ENCODE assay signal across 18 cellular contexts in the genomic region with DNA sequence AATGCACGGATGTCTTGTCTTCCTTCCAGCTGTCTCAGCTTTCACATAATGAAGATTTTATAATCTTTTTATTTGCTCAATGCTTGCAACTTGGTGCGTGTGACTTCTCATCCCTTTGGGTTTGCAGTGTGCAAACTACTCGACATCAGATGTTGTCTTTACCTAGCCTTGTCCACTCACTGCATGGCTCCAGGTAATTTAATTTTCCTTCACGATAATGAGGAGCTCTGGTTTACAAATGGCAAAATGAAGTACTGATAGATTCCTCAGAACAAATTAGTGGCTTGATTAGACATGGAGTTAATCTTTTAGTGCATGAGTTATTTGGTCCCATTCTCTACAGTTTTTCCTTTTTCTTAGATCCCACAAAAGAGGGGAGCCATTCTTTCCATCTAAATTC.
A peak's percentile ranks its signal among the peaks of the same experiment; 100 is the strongest.
DNase-seq lines count a peak whose midpoint lies in the region; ATAC-seq and TF ChIP-seq lines count a peak whose summit lies in the region.
"Had no signal": no experiment of that assay in that cellular context is flagged by ENCODE, and none has a peak within 500 bp of the region (broad histone marks: within the 10 kb centered on the region; RNA-seq: fewer than 3 reads in every experiment).

No MANE protein-coding gene starts in this region.

- no peaks in the 10 kb centered on the region for H3K36me3 ChIP-seq in mesendoderm (ENCODE audit: control insufficient read depth, insufficient read depth, low read length)
- no peaks in the 10 kb centered on the region for H3K36me3 ChIP-seq in smooth muscle cell (ENCODE audit: low read depth)
- H3K36me3 ChIP-seq: BLaER1 had no signal

- no peak overlapping the region for H2BK20ac ChIP-seq in H9 (ENCODE audit: low read depth, low read length, poor library complexity, severe bottlenecking)

- H3K9me3 Mint-ChIP-seq in H9, result no peaks in the 10 kb centered on the region
- H3K9me3 Mint-ChIP-seq in natural killer cell treated with Interleukin-12 subunit alpha and Interleukin-12 subunit beta and Interleukin-15 and Interleukin-18, amount 100 ng/mL, for 72 hours, result no peaks in the 10 kb centered on the region
- H3K9me3 Mint-ChIP-seq: GM23338 had no signal

- H2BK120ac ChIP-seq in H9 (ENCODE audit: low read depth, low read length, poor library complexity, severe bottlenecking) (no peak overlapping the region), mesendoderm (ENCODE audit: low read depth, low read length) (no peak overlapping the region)

- H3K27me3 ChIP-seq in H9 (ENCODE audit: insufficient read depth, low read length) (no peaks in the 10 kb centered on the region; the same call in 1 of the 2 replicates), mesendoderm (ENCODE audit: insufficient read depth, low read length, poor library complexity) (no peaks in the 10 kb centered on the region), smooth muscle cell (ENCODE audit: low read depth) (no peaks in the 10 kb centered on the region)
- H3K27me3 ChIP-seq: BLaER1 had no signal

- H3K79me2 ChIP-seq in H9 (ENCODE audit: insufficient read depth, low read length) (no peaks in the 10 kb centered on the region), mesendoderm (ENCODE audit: control insufficient read depth, insufficient read depth, low read length) (no peaks in the 10 kb centered on the region), smooth muscle cell (ENCODE audit: low read depth) (no peaks in the 10 kb centered on the region)

- no CpG with 5 or more reads among the region's 4 CpGs for WGBS in H9 (ENCODE audit: extremely low coverage, insufficient read length, low lambda C conversion rate)
- WGBS in mesendoderm (ENCODE audit: extremely low coverage, insufficient coverage, low lambda C conversion rate), result no CpG with 5 or more reads among the region's 4 CpGs
- 89% methylated on average over 4 of the region's 4 CpGs for WGBS in smooth muscle cell (ENCODE audit: low lambda C conversion rate)

- no peak overlapping the region for H3K4me2 ChIP-seq in H9 (ENCODE audit: insufficient read depth, insufficient read length, low read length)
- H3K4me2 ChIP-seq in mesendoderm (ENCODE audit: low read length), result no peak overlapping the region
- H3K4me2 ChIP-seq in smooth muscle cell, result no peak overlapping the region
- H3K4me2 ChIP-seq: BLaER1, GM23338, KMS-11 had no signal

- H3K79me1 ChIP-seq in H9 (ENCODE audit: insufficient read depth, low read depth, low read length, poor library complexity, severe bottlenecking) (no peaks in the 10 kb centered on the region), mesendoderm (ENCODE audit: low read length) (no peaks in the 10 kb centered on the region)

- H4K5ac ChIP-seq in H9 (ENCODE audit: insufficient read length, low read depth, low read length) (no peak overlapping the region), mesendoderm (ENCODE audit: low read length) (no peak overlapping the region)

- H3K4ac ChIP-seq in H9 (ENCODE audit: low read depth, low read length) (no peak overlapping the region), mesendoderm (ENCODE audit: low read depth, low read length) (no peak overlapping the region)

- ATAC-seq in SK-N-SH treated with all-trans-retinoic acid at 6 μM for 48 hours, result no peak
- ATAC-seq in natural killer cell treated with Interleukin-12 subunit alpha and Interleukin-12 subunit beta and Interleukin-15 and Interleukin-18, amount 100 ng/mL, for 72 hours, result no peak
- no peak for ATAC-seq in HG03159 (IDR thresholded peaks at IDR 0.05; ENCODE audit: unreplicated experiment)
- ATAC-seq: GM12878, GM23338 had no signal

- DNase-seq in H9, result no peak
- peak; percentile 31 for DNase-seq in mesendoderm
- DNase-seq in smooth muscle cell (lab: John Stamatoyannopoulos, UW; ENCODE audit: unreplicated experiment), result no peak
- DNase-seq in natural killer cell treated with Interleukin-12 subunit alpha and Interleukin-12 subunit beta and Interleukin-15 and Interleukin-18, amount 100 ng/mL, for 72 hours (ENCODE audit: low spot score), result no peak
- DNase-seq in GF-D8 (lab: John Stamatoyannopoulos, UW), result no peak
- DNase-seq: AML-193; CD4-positive, alpha-beta memory T cell; DMS153; DMS79; GDM1 had no signal

- no peaks in the 10 kb centered on the region for H3K36me3 Mint-ChIP-seq in H9 (ENCODE audit: insufficient read depth in 1 of 3, low read depth in 3 of 3)
- H3K36me3 Mint-ChIP-seq in natural killer cell treated with Interleukin-12 subunit alpha and Interleukin-12 subunit beta and Interleukin-15 and Interleukin-18, amount 100 ng/mL, for 72 hours, result no peaks in the 10 kb centered on the region
- H3K36me3 Mint-ChIP-seq: CD14-positive monocyte; CD4-positive, alpha-beta memory T cell had no signal

- H3K14ac ChIP-seq in H9 (ENCODE audit: insufficient read depth, low read length), result no peak overlapping the region

- H3F3A ChIP-seq in smooth muscle cell (ENCODE audit: low read depth), result peaks cover 3% of the 10 kb centered on the region

- no peak overlapping the region for H3K9ac ChIP-seq in H9 (ENCODE audit: extremely low read depth, insufficient read length, low read length)
- no peak overlapping the region for H3K9ac ChIP-seq in mesendoderm (ENCODE audit: low read length)
- no peak overlapping the region for H3K9ac ChIP-seq in smooth muscle cell (ENCODE audit: low read depth)
- H3K9ac ChIP-seq: BLaER1, KMS-11 had no signal

- no peak overlapping the region for H2BK5ac ChIP-seq in H9 (ENCODE audit: insufficient read length, low read length)
- H2BK5ac ChIP-seq in mesendoderm (ENCODE audit: low read length), result no peak overlapping the region

- H3T11ph ChIP-seq in H9 (ENCODE audit: low read length), result no peak overlapping the region

- no peak for TF ChIP-seq CTCF in H9 (conservative IDR thresholded peaks at IDR 0.05)
- no peak for TF ChIP-seq CTCF in smooth muscle cell (IDR thresholded peaks at IDR 0.05; ENCODE audit: borderline replicate concordance, insufficient read depth, poor library complexity, severe bottlenecking)

- H4K8ac ChIP-seq in H9 (replicated peaks; ENCODE audit: insufficient read length, low read depth, low read length), result no peak overlapping the region
- no peak overlapping the region for H4K8ac ChIP-seq in mesendoderm (ENCODE audit: low read depth, low read length)

- H3K9me3 ChIP-seq in H9 (ENCODE audit: control insufficient read depth, low read depth, low read length) (no peaks in the 10 kb centered on the region), smooth muscle cell (replicated peaks; ENCODE audit: low read depth) (no peaks in the 10 kb centered on the region)
- H3K9me3 ChIP-seq: BLaER1 had no signal

- H3K27me3 Mint-ChIP-seq in H9 (ENCODE audit: low read depth), result peaks cover 41% of the 10 kb centered on the region
- H3K27me3 Mint-ChIP-seq in natural killer cell treated with Interleukin-12 subunit alpha and Interleukin-12 subunit beta and Interleukin-15 and Interleukin-18, amount 100 ng/mL, for 72 hours, result peaks cover 19 to 29% of the 10 kb centered on the region in 2 donors
- H3K27me3 Mint-ChIP-seq: CD4-positive, alpha-beta memory T cell had no signal

- no peak overlapping the region for H3K4me3 ChIP-seq in mesendoderm (ENCODE audit: low read length)
- H3K4me3 ChIP-seq in smooth muscle cell, result no peak overlapping the region
- H3K4me3 ChIP-seq: BLaER1, GM12878, GM23338 had no signal

- no peak overlapping the region for H2AK5ac ChIP-seq in H9 (ENCODE audit: insufficient read length, low read length)
- no peak overlapping the region for H2AK5ac ChIP-seq in mesendoderm (ENCODE audit: low read length)

- H3K27ac Mint-ChIP-seq in H9, result no peak overlapping the region
- no peak overlapping the region for H3K27ac Mint-ChIP-seq in natural killer cell treated with Interleukin-12 subunit alpha and Interleukin-12 subunit beta and Interleukin-15 and Interleukin-18, amount 100 ng/mL, for 72 hours
- H3K27ac Mint-ChIP-seq: CD4-positive, alpha-beta memory T cell; GM23338 had no signal

- no peak overlapping the region for H4K91ac ChIP-seq in H9 (ENCODE audit: insufficient read length, low read depth, low read length)

- H3K4me1 Mint-ChIP-seq in H9, result peaks cover 8 to 23% of the 10 kb centered on the region in 2 experiments
- peaks cover 4 to 6% of the 10 kb centered on the region in 2 donors for H3K4me1 Mint-ChIP-seq in natural killer cell treated with Interleukin-12 subunit alpha and Interleukin-12 subunit beta and Interleukin-15 and Interleukin-18, amount 100 ng/mL, for 72 hours (ENCODE audit: low read depth in 2 of 2)

- H3K4me1 ChIP-seq in H9 (ENCODE audit: insufficient read depth, low read length), result no peaks in the 10 kb centered on the region
- H3K4me1 ChIP-seq in mesendoderm (ENCODE audit: control insufficient read depth, low read depth, low read length), result peaks cover 2% of the 10 kb centered on the region
- no peaks in the 10 kb centered on the region for H3K4me1 ChIP-seq in smooth muscle cell (ENCODE audit: low read depth)

- H3K18ac ChIP-seq in H9 (ENCODE audit: insufficient read length, low read depth, low read length) (no peak overlapping the region), mesendoderm (ENCODE audit: low read length) (no peak overlapping the region)

- H2BK15ac ChIP-seq in H9 (ENCODE audit: low read depth, low read length) (no peak overlapping the region), mesendoderm (replicated peaks; ENCODE audit: low read depth) (no peak overlapping the region)

- no peaks in the 10 kb centered on the region for H3K23me2 ChIP-seq in H9 (ENCODE audit: insufficient read length, low read depth, low read length, poor library complexity, severe bottlenecking)

- H2AFZ ChIP-seq in H9 (ENCODE audit: low read length) (no peak overlapping the region), smooth muscle cell (ENCODE audit: low read depth) (peak overlapping the region; percentile 71)

- H3K23ac ChIP-seq in H9 (ENCODE audit: insufficient read length, low read depth, low read length), result no peak overlapping the region
- H3K23ac ChIP-seq in mesendoderm (ENCODE audit: low read length), result no peak overlapping the region

- H3K4me3 Mint-ChIP-seq in H9, result no peak overlapping the region
- no peak overlapping the region for H3K4me3 Mint-ChIP-seq in natural killer cell treated with Interleukin-12 subunit alpha and Interleukin-12 subunit beta and Interleukin-15 and Interleukin-18, amount 100 ng/mL, for 72 hours
- H3K4me3 Mint-ChIP-seq: CD4-positive, alpha-beta memory T cell; GM23338 had no signal

- peak overlapping the region; percentile 27 for H2BK12ac ChIP-seq in H9 (ENCODE audit: insufficient read length, low read depth, low read length)

- H3K27ac ChIP-seq in H9 (ENCODE audit: insufficient read length, low read depth, low read length), result no peak overlapping the region
- H3K27ac ChIP-seq in mesendoderm (ENCODE audit: low read depth, low read length), result no peak overlapping the region
- H3K27ac ChIP-seq in smooth muscle cell (ENCODE audit: low read depth), result no peak overlapping the region
- H3K27ac ChIP-seq: BLaER1, HL-60, KMS-11 had no signal

- H3K56ac ChIP-seq in H9 (ENCODE audit: insufficient read length, low read depth, low read length) (no peak overlapping the region), mesendoderm (ENCODE audit: low read length) (no peak overlapping the region)

- H4K20me1 ChIP-seq in H9 (ENCODE audit: control insufficient read depth, insufficient read depth, insufficient read length), result no peaks in the 10 kb centered on the region
- H4K20me1 ChIP-seq in smooth muscle cell (ENCODE audit: low read depth), result no peaks in the 10 kb centered on the region
- H4K20me1 ChIP-seq: BLaER1 had no signal

TF ChIP-seq in SK-N-SH treated with all-trans-retinoic acid at 6 μM for 48 hours, 23 proteins besides CTCF, POLR2A, EP300 and RAD21:
- no peak for TF ChIP-seq RARB (CRISPR knock-in tag; IDR thresholded peaks at IDR 0.05)
- peak; percentile 63 for TF ChIP-seq TCF4 (CRISPR knock-in tag; IDR thresholded peaks at IDR 0.05; ENCODE audit: borderline replicate concordance)
